In genomic region chr2:45510701-45511420, GRCh38 we compare ENCODE assay signal across 25 cellular contexts.
"Had no signal": no experiment of that assay in that cellular context is flagged by ENCODE, and none has a peak within 500 bp of the region (broad histone marks: within the 10 kb centered on the region; RNA-seq: fewer than 3 reads in every experiment).

No MANE protein-coding gene starts in this region.

- H3K27ac ChIP-seq: colonic mucosa, lower lobe of right lung, parathyroid adenoma, prostate gland, right atrium auricular region, thyroid gland had no signal

- ATAC-seq: left ventricle myocardium superior; lower lobe of right lung; natural killer cell; sciatic nerve; stimulated activated naive CD8-positive, alpha-beta T cell treated with anti-CD3 and anti-CD28 coated beads, Interleukin-15, amount 100 ng/mL, for 72 hours had no signal

- H3K79me2 ChIP-seq: parathyroid adenoma had no signal

- H3K4me3 Mint-ChIP-seq: dendritic cell treated with granulocyte-macrophage colony-stimulating factor and Interleukin-4, amounts not matched to agents 40 ng/mL and 50 ng/mL, for 4 days; immature natural killer cell; memory B cell; natural killer cell; neural crest cell; stimulated activated naive CD8-positive, alpha-beta T cell treated with anti-CD3 and anti-CD28 coated beads, Interleukin-15, amount 100 ng/mL, for 72 hours had no signal

- H3K9me3 Mint-ChIP-seq: dendritic cell treated with granulocyte-macrophage colony-stimulating factor and Interleukin-4, amounts not matched to agents 40 ng/mL and 50 ng/mL, for 4 days; immature natural killer cell; memory B cell; natural killer cell; neural crest cell; stimulated activated naive CD8-positive, alpha-beta T cell treated with anti-CD3 and anti-CD28 coated beads, Interleukin-15, amount 100 ng/mL, for 72 hours had no signal

- H3K4me2 ChIP-seq: smooth muscle cell had no signal

- H3K9ac ChIP-seq: parathyroid adenoma had no signal

- H3K27ac Mint-ChIP-seq: dendritic cell treated with granulocyte-macrophage colony-stimulating factor and Interleukin-4, amounts not matched to agents 40 ng/mL and 50 ng/mL, for 4 days; immature natural killer cell; memory B cell; natural killer cell; stimulated activated naive CD8-positive, alpha-beta T cell treated with anti-CD3 and anti-CD28 coated beads, Interleukin-15, amount 100 ng/mL, for 72 hours had no signal

- H3K27me3 Mint-ChIP-seq: dendritic cell treated with granulocyte-macrophage colony-stimulating factor and Interleukin-4, amounts not matched to agents 40 ng/mL and 50 ng/mL, for 4 days; memory B cell; stimulated activated naive CD8-positive, alpha-beta T cell treated with anti-CD3 and anti-CD28 coated beads, Interleukin-15, amount 100 ng/mL, for 72 hours had no signal

- H3K4me1 Mint-ChIP-seq: memory B cell; stimulated activated naive CD8-positive, alpha-beta T cell treated with anti-CD3 and anti-CD28 coated beads, Interleukin-15, amount 100 ng/mL, for 72 hours had no signal

- H2AFZ ChIP-seq: parathyroid adenoma had no signal

- H3K4me1 ChIP-seq: colonic mucosa, lower lobe of right lung, parathyroid adenoma, prostate gland, right atrium auricular region, thyroid gland had no signal

- H3K36me3 ChIP-seq: colonic mucosa, lower lobe of right lung, prostate gland, right atrium auricular region, thyroid gland had no signal

- H3K27me3 ChIP-seq: colonic mucosa, right atrium auricular region, thyroid gland had no signal

- H3K9me3 ChIP-seq: colonic mucosa, lower lobe of right lung, prostate gland, right atrium auricular region, thyroid gland had no signal

- H3K36me3 Mint-ChIP-seq: natural killer cell had no signal

- H3K4me3 ChIP-seq: colonic mucosa, lower lobe of right lung, prostate gland, right atrium auricular region, smooth muscle cell, thyroid gland had no signal

- DNase-seq: colonic mucosa; effector memory CD4-positive, alpha-beta T cell; hypothalamus; immature natural killer cell; islet precursor cell; kidney glomerular epithelial cell; left ventricle myocardium superior; lower lobe of right lung; natural killer cell; stimulated activated CD4-positive, alpha-beta T cell treated with anti-CD3 and anti-CD28 coated beads, Interleukin-12 subunit alpha, Interleukin-12 subunit beta, amount 100 ng/mL, for 4 hours; stimulated activated CD4-positive, alpha-beta T cell treated with anti-CD3 and anti-CD28 coated beads, Interleukin-1b, Interleukin-23, amount 100 ng/mL, for 48 hours; stimulated activated CD4-positive, alpha-beta T cell treated with anti-CD3 and anti-CD28 coated beads, Interleukin-4, amount 100 ng/mL, for 1 hour; stimulated activated CD8-positive, alpha-beta memory T cell treated with anti-CD3 and anti-CD28 coated beads, Interleukin-4, amount 100 ng/mL, for 48 hours; stimulated activated naive CD4-positive, alpha-beta T cell; stimulated activated naive CD8-positive, alpha-beta T cell treated with anti-CD3 and anti-CD28 coated beads, Interleukin-15, amount 100 ng/mL, for 72 hours; thyroid gland; trophoblast cell had no signal
